Comparison of ENCODE assay signal across 8 cellular contexts in genomic region chr17:78883533-78884131, GRCh38.
DNase-seq lines count a peak whose midpoint lies in the region; FAIRE-seq and TF ChIP-seq lines count a peak whose summit lies in the region.

No MANE protein-coding gene starts in this region.

- H3K36me3 ChIP-seq in brain microvascular endothelial cell (replicated peaks) (peaks cover 2% of the 10 kb centered on the region), iPS-15b (ENCODE audit: control insufficient read depth, insufficient read depth, low read length) (peaks cover 3% of the 10 kb centered on the region)

- peaks cover 4% of the 10 kb centered on the region for H3K4me1 ChIP-seq in iPS-15b (ENCODE audit: control insufficient read depth, insufficient read depth, low read length)

- peak; percentile 96 for DNase-seq in NCI-H226
- peak; percentile 89 for DNase-seq in brain microvascular endothelial cell
- peak; percentile 95 for DNase-seq in putamen (ENCODE audit: low spot score)
- no peak for DNase-seq in activated CD4-positive, CD25-positive, alpha-beta regulatory T cell (lab: John Stamatoyannopoulos, UW)
- DNase-seq in stimulated activated CD4-positive, alpha-beta T cell treated with anti-CD3 and anti-CD28 coated beads, Interleukin-1b, Interleukin-23, amount 100 ng/mL, for 48 hours = no peak
- DNase-seq in effector CD8-positive, alpha-beta T cell (lab: John Stamatoyannopoulos, UW) = no peak

- no peaks in the 10 kb centered on the region for H3K9me3 ChIP-seq in iPS-15b (ENCODE audit: control insufficient read depth, insufficient read depth, low read length)

- peak overlapping the region; percentile 37 for H3K4me3 ChIP-seq in brain microvascular endothelial cell (ENCODE audit: low read depth, low read length)
- H3K4me3 ChIP-seq in iPS-15b (ENCODE audit: low read depth, low read length) = no peak overlapping the region

- H3K27me3 ChIP-seq in brain microvascular endothelial cell (replicated peaks) = no peaks in the 10 kb centered on the region
- H3K27me3 ChIP-seq in iPS-15b (ENCODE audit: control insufficient read depth, insufficient read depth, low read length) = no peaks in the 10 kb centered on the region

- peak; percentile 97 for FAIRE-seq in G401.6 (lab: Jason Lieb, UNC)

- peak overlapping the region; percentile 54 for H3K9ac ChIP-seq in iPS-15b (ENCODE audit: low read depth, low read length)

- no peak for TF ChIP-seq CTCF in brain microvascular endothelial cell (IDR thresholded peaks at IDR 0.05; ENCODE audit: low read depth, low read length, missing control alignments)

- peak overlapping the region; percentile 89 for H3K27ac ChIP-seq in brain microvascular endothelial cell

- in situ Hi-C loops in brain microvascular endothelial cell (cut with HindIII; ENCODE audit: low pct_ligation_motif_present, low sequenced_read_pairs) = no loop called here

Comparison
In these comparisons a context has a peak if more than half of its experiments do, and no peak if none do; other contexts are left out.
1. DNase-seq: peak in NCI-H226 (single experiment), brain microvascular endothelial cell (single experiment) and putamen (single experiment); none in activated CD4-positive, CD25-positive, alpha-beta regulatory T cell (0 of 4), stimulated activated CD4-positive, alpha-beta T cell treated with anti-CD3 and anti-CD28 coated beads, Interleukin-1b, Interleukin-23, amount 100 ng/mL, for 48 hours (single experiment) and effector CD8-positive, alpha-beta T cell (single experiment).